2 cellular contexts compared by ENCODE assay signal in the genomic region with DNA sequence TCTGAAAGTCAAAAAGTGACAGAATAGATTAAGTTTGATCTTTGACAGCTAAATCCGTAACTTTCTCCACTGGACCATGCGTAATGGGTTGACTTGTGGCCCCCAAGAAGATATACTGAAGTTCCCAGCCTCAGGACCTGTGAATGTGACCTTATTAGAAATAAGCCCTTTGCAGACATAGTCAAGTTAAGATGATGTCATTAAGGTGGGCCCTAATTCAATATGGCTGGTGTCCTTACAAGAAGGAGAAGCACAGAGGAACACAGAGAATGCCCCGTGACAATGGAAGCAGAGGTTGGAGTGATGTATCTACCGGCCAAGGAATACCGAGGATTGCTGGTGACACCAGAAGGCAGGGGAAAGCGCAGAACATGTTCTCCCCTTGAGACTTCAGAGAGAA.
TF ChIP-seq lines count a peak whose summit lies in the region.

No MANE protein-coding gene starts in this region.

TF ChIP-seq in HEK293, 187 proteins besides CTCF, POLR2A, EP300 and RAD21 (continued from another document):
- TF ChIP-seq, protein P1, sequence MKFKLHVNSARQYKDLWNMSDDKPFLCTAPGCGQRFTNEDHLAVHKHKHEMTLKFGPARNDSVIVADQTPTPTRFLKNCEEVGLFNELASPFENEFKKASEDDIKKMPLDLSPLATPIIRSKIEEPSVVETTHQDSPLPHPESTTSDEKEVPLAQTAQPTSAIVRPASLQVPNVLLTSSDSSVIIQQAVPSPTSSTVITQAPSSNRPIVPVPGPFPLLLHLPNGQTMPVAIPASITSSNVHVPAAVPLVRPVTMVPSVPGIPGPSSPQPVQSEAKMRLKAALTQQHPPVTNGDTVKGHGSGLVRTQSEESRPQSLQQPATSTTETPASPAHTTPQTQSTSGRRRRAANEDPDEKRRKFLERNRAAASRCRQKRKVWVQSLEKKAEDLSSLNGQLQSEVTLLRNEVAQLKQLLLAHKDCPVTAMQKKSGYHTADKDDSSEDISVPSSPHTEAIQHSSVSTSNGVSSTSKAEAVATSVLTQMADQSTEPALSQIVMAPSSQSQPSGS (tag by site-specific recombination; IDR thresholded peaks at IDR 0.05; ENCODE audit: low read depth) = 0 out of 2 replicates have a peak, but pooled peaks have one; percentile 29

TF ChIP-seq in K562, 482 proteins besides CTCF, POLR2A, EP300 and RAD21 (continued from another document):
- TF ChIP-seq, protein P2, sequence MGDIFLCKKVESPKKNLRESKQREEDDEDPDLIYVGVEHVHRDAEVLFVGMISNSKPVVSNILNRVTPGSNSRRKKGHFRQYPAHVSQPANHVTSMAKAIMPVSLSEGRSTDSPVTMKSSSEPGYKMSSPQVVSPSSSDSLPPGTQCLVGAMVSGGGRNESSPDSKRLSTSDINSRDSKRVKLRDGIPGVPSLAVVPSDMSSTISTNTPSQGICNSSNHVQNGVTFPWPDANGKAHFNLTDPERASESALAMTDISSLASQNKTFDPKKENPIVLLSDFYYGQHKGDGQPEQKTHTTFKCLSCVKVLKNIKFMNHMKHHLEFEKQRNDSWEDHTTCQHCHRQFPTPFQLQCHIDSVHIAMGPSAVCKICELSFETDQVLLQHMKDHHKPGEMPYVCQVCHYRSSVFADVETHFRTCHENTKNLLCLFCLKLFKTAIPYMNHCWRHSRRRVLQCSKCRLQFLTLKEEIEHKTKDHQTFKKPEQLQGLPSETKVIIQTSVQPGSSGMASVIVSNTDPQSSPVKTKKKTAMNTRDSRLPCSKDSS (IDR thresholded peaks at IDR 0.05; ENCODE audit: low read depth, partially characterized antibody) = no peak
- no peak for TF ChIP-seq HDAC1 (IDR thresholded peaks at IDR 0.05)
- TF ChIP-seq ZSCAN32 (CRISPR knock-in tag; IDR thresholded peaks at IDR 0.05) = no peak
- TF ChIP-seq RFX5 (IDR thresholded peaks at IDR 0.05; ENCODE audit: low read depth, low read length) = no peak
- TF ChIP-seq ZNF644 (tag; IDR thresholded peaks at IDR 0.05; ENCODE audit: low read depth) = no peak
- no peak for TF ChIP-seq ETS2 (tag; IDR thresholded peaks at IDR 0.05; ENCODE audit: borderline replicate concordance, poor library complexity, severe bottlenecking)
- TF ChIP-seq ATF3 (IDR thresholded peaks at IDR 0.05) = peak; percentile 45; the same call in 1 of the 2 replicates
- no peak for TF ChIP-seq ATF3 (CRISPR knock-in tag; conservative IDR thresholded peaks at IDR 0.05)
- peak; percentile 64 for TF ChIP-seq CREM (IDR thresholded peaks at IDR 0.05; ENCODE audit: low read depth)
